22 cellular contexts compared by ENCODE assay signal in the genomic region with DNA sequence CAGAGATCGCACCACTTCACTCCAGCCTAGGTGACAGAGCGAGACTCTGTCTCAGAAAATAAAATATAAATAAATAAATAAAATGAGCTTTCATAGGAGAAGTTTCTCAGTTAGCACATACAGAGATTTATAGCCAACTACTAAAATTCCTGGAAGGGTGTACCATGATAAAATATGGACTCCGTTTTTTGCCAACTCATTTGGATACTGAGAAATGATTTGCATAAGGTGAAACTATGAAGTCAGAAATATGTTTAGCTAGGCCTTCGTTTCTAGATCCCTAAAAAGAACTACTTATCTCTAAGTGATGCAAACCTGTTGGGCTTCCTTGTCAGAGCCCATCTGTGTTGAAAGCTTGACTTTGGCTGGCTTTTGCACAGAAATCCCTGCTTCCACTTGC. TPM values are rescaled to one million over a fixed set of nuclear protein-coding genes. Genes with fewer than 3 reads are reported as not detected.
DNase-seq lines count a peak whose midpoint lies in the region; ATAC-seq, FAIRE-seq and TF ChIP-seq lines count a peak whose summit lies in the region.
"Had no signal": no experiment of that assay in that cellular context is flagged by ENCODE, and none has a peak within 500 bp of the region (broad histone marks: within the 10 kb centered on the region; RNA-seq: fewer than 3 reads in every experiment).

No MANE protein-coding gene starts in this region.

- H3K36me3 ChIP-seq in GM12878 (ENCODE audit: control insufficient read depth in 2 of 2, insufficient read depth in 2 of 2, low read length in 1 of 2), result no peaks in the 10 kb centered on the region
- H3K36me3 ChIP-seq: BLaER1 had no signal

- H3K9me3 ChIP-seq in GM12878 (replicated peaks; ENCODE audit: control insufficient read depth, insufficient read depth, low read length), result no peaks in the 10 kb centered on the region; the same call in 2 of the 3 replicates
- H3K9me3 ChIP-seq: BLaER1 had no signal

- no peak overlapping the region for H3K9ac ChIP-seq in GM12878 (ENCODE audit: control insufficient read depth, insufficient read depth, low read length)
- H3K9ac ChIP-seq: BLaER1 had no signal

- TF ChIP-seq CTCF in GM10266 (IDR thresholded peaks at IDR 0.05; ENCODE audit: control insufficient read depth, insufficient read depth, low read depth, missing control alignments), result no peak
- no peak for TF ChIP-seq CTCF in GM12878 (IDR thresholded peaks at IDR 0.05 in 2 of 3, conservative IDR thresholded peaks at IDR 0.05 in 1 of 3; ENCODE audit: control insufficient read depth in 2 of 3, extremely low read depth in 1 of 3, insufficient read depth in 1 of 3, low read depth in 3 of 3, low read length in 3 of 3)

- TF ChIP-seq RAD21 in GM12878 (IDR thresholded peaks at IDR 0.05; ENCODE audit: insufficient read depth, low read depth, low read length), result no peak

- no peak overlapping the region for H2AFZ ChIP-seq in GM12878 (ENCODE audit: control insufficient read depth, low read depth, low read length)

- DNase-seq in GM10266 (ENCODE audit: extremely low spot score) (peak; percentile 6), GM12878 (ENCODE audit: low read depth, low spot score) (no peak), H4 (ENCODE audit: low spot score) (no peak), NCI-H748 (lab: John Stamatoyannopoulos, UW; ENCODE audit: unreplicated experiment) (no peak), MV-4-11 (lab: John Stamatoyannopoulos, UW) (no peak)
- DNase-seq: CD4-positive, CD25-positive, alpha-beta regulatory T cell; DMS153; KBM-7; NCI-H1105 treated with DMSO at 0.1 percent for 48 hours; NCI-H146; NCI-H1930; NCI-H446 treated with DMSO at 0.1 percent for 48 hours; SHP77; T-cell had no signal

- no peak overlapping the region for H3K4me2 ChIP-seq in GM12878 (ENCODE audit: control insufficient read depth, insufficient read depth)
- H3K4me2 ChIP-seq: BLaER1 had no signal

- RAD21 ChIA-PET in GM12878 (lab: Charles Lee; ENCODE audit: unreplicated experiment), result interaction anchor here (1.4 kb wide), 1 partner anchor 8 kb away, joined by 4 read pairs; no protein-coding TSS in a partner anchor

- no peak overlapping the region for H3K4me3 ChIP-seq in GM12878
- H3K4me3 ChIP-seq: BLaER1 had no signal

- in situ Hi-C loops in GM12878 (cut with MboI), result no loop called here

- SMC1A ChIA-PET in GM12878 (lab: Charles Lee; ENCODE audit: uncharacterized antibody, unreplicated experiment), result interaction anchor here (0.6 to 1.4 kb wide), 7 partner anchors 10 to 210 kb away, joined by 3 to 6 read pairs (median 4); no protein-coding TSS in a partner anchor

- H3K4me1 ChIP-seq in GM12878 (ENCODE audit: control insufficient read depth, insufficient read depth, low read length), result peaks cover 8% of the 10 kb centered on the region
- H3K4me1 ChIP-seq: BLaER1 had no signal

- 51% methylated on average over 4 of the region's 4 CpGs for WGBS in GM12878 (ENCODE audit: insufficient coverage, insufficient replicate concordance, low lambda C conversion rate, missing lambda C conversion rate)

- no peak for TF ChIP-seq EP300 in GM12878 (IDR thresholded peaks at IDR 0.05; ENCODE audit: borderline replicate concordance in 1 of 2, control insufficient read depth in 1 of 2, low read depth in 2 of 2, low read length in 2 of 2)

- no peaks in the 10 kb centered on the region for H4K20me1 ChIP-seq in GM12878 (ENCODE audit: control insufficient read depth, insufficient read depth)
- H4K20me1 ChIP-seq: BLaER1 had no signal

- TF ChIP-seq POLR2A in GM12878 (IDR thresholded peaks at IDR 0.05; ENCODE audit: low read depth, low read length), result no peak

- FAIRE-seq in GM12878 (lab: Jason Lieb, UNC), result no peak
- FAIRE-seq: GM12892, H54 had no signal

- H3K27me3 ChIP-seq in GM12878 (replicated peaks in 1 of 2; ENCODE audit: control insufficient read depth in 2 of 2, insufficient read depth in 2 of 2, low read length in 1 of 2), result no peaks in the 10 kb centered on the region
- H3K27me3 ChIP-seq: BLaER1 had no signal

- intact Hi-C loops in GM12878 (cut with micrococcal nuclease; ENCODE audit: unreplicated experiment), result no loop called here

- H3K27ac ChIP-seq in GM12878 (ENCODE audit: control insufficient read depth, insufficient read depth), result no peak overlapping the region
- H3K27ac ChIP-seq: BLaER1, RWPE1 had no signal

- no TSS peak for BruUV-seq in GM12878 (replicated peaks; lab: Mats Ljungman, UMichigan)

- peak; percentile 70 for ATAC-seq in GM19395 (IDR thresholded peaks at IDR 0.05; ENCODE audit: unreplicated experiment)
- peak; percentile 46 for ATAC-seq in HG03175 (IDR thresholded peaks at IDR 0.05; ENCODE audit: unreplicated experiment)
- ATAC-seq in GM12878, result peak; percentile 84
- ATAC-seq: Panc1, T-cell had no signal

- CTCF ChIA-PET in GM12878 (lab: Yijun Ruan, JAX), result interaction anchor here (1.2 kb wide), 2 partner anchors 11 to 118 kb away, joined by 3 to 4 read pairs; no protein-coding TSS in a partner anchor

- H3K79me2 ChIP-seq in GM12878 (ENCODE audit: control insufficient read depth, insufficient read depth, low read length), result no peaks in the 10 kb centered on the region

- POLR2A ChIA-PET in GM12878 (lab: Charles Lee), result interaction anchor here (0.7 kb wide), 1 partner anchor 9 kb away, joined by 3 read pairs; no protein-coding TSS in a partner anchor

TF ChIP-seq in GM12878, 131 proteins besides CTCF, POLR2A, EP300 and RAD21:
- TF ChIP-seq POU2F2 (IDR thresholded peaks at IDR 0.05; ENCODE audit: borderline replicate concordance, low read depth, low read length), result peak; percentile 56; the same call in 1 of the 3 replicates
- peak; percentile 54; the same call in 1 of the 2 replicates for TF ChIP-seq NFIC (IDR thresholded peaks at IDR 0.05; ENCODE audit: low read depth, low read length)
- no peak for TF ChIP-seq YY1 (IDR thresholded peaks at IDR 0.05; ENCODE audit: low read depth, low read length)
- TF ChIP-seq, protein P1, sequence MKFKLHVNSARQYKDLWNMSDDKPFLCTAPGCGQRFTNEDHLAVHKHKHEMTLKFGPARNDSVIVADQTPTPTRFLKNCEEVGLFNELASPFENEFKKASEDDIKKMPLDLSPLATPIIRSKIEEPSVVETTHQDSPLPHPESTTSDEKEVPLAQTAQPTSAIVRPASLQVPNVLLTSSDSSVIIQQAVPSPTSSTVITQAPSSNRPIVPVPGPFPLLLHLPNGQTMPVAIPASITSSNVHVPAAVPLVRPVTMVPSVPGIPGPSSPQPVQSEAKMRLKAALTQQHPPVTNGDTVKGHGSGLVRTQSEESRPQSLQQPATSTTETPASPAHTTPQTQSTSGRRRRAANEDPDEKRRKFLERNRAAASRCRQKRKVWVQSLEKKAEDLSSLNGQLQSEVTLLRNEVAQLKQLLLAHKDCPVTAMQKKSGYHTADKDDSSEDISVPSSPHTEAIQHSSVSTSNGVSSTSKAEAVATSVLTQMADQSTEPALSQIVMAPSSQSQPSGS (IDR thresholded peaks at IDR 0.05; ENCODE audit: low read length), result peak; percentile 52; the same call in 1 of the 2 replicates
- TF ChIP-seq JUNB (IDR thresholded peaks at IDR 0.05), result peak; percentile 85
- TF ChIP-seq EGR1 (IDR thresholded peaks at IDR 0.05; ENCODE audit: borderline replicate concordance in 1 of 2, low read depth in 2 of 2, low read length in 2 of 2), result no peak
- TF ChIP-seq NBN (IDR thresholded peaks at IDR 0.05), result no peak
- TF ChIP-seq IRF4 (IDR thresholded peaks at IDR 0.05; ENCODE audit: low read depth, low read length), result peak; percentile 29; the same call in 1 of the 2 replicates
- TF ChIP-seq CREM (IDR thresholded peaks at IDR 0.05; ENCODE audit: low read depth), result peak; percentile 28; the same call in 1 of the 2 replicates
- peak; percentile 77; the same call in 1 of the 2 replicates for TF ChIP-seq MEF2A (IDR thresholded peaks at IDR 0.05; ENCODE audit: insufficient read depth, low read depth, low read length)

RNA-seq across cellular contexts. Expression of a gene that starts 56.9 kb away (rescaled TPM):
- 11.1 and 11.9 TPM in 2 replicates for total RNA-seq in GM12878 (2013; cell fraction: nucleolus; rRNA removed)
- total RNA-seq in GM12878 (2014; rRNA removed) (24.9 and 27.6 TPM in 2 replicates), GM12878 (2014; rRNA removed; fragmentation: Illumina TruSeq; extraction: Trizol) (20.6 and 21.6 TPM in 2 replicates), GM12878 (2021) (19.1 and 19.4 TPM in 2 replicates)
- polyA plus RNA-seq in GM12878 (2011; ENCODE audit: low read depth), result 5.1 TPM
- polyA plus RNA-seq in GM12878 (2011; rRNA removed) (4.2 and 5.4 TPM in 2 replicates), GM12878 (2014; fragmentation: Illumina TruSeq; extraction: Trizol) (23.8 and 30.9 TPM in 2 replicates), GM12878 (2014; fragmentation: Nextera tagmentation; extraction: Ambion mirVana) (1 to 10 TPM; 7.3 to 8.7 TPM), GM12878 (2014; rRNA removed) (16.0 and 18.8 TPM in 2 replicates), GM12878 (2016; fragmentation: Nextera tagmentation; extraction: Ambion mirVana) (10 to 100 TPM; 17.8 to 17.9 TPM)
- polyA plus RNA-seq in GM12878 (2011; cell fraction: cytosol; rRNA removed), result 2.6 and 2.8 TPM in 2 replicates
- 2.4 and 2.7 TPM in 2 replicates for polyA plus RNA-seq in GM12878 (2011; cell fraction: nucleus; rRNA removed)
- 7.0 and 10.9 TPM in 2 replicates for polyA plus RNA-seq in GM12878 (2012)
- 4.1 and 4.6 TPM in 2 replicates for polyA minus RNA-seq in GM12878 (2011; rRNA and poly(A)+ RNA removed)
- polyA minus RNA-seq in GM12878 (2011; cell fraction: cytosol; rRNA and poly(A)+ RNA removed), result 1.5 and 2.4 TPM in 2 replicates
- 1.2 and 1.7 TPM in 2 replicates for polyA minus RNA-seq in GM12878 (2011; cell fraction: nucleus; rRNA and poly(A)+ RNA removed)
- 2.5 and 3.0 TPM in 2 replicates for total RNA-seq in H4 (2014; rRNA removed; shearing (Covaris generic))
- total RNA-seq: T-helper 2 cell treated with Interferon-gamma antibody and Interleukin-4, amounts not matched to agents 100 ng/mL and 5 ng/mL, for 36 hours had no signal
